ENCODE assay signal across 8 cellular contexts in the genomic region with DNA sequence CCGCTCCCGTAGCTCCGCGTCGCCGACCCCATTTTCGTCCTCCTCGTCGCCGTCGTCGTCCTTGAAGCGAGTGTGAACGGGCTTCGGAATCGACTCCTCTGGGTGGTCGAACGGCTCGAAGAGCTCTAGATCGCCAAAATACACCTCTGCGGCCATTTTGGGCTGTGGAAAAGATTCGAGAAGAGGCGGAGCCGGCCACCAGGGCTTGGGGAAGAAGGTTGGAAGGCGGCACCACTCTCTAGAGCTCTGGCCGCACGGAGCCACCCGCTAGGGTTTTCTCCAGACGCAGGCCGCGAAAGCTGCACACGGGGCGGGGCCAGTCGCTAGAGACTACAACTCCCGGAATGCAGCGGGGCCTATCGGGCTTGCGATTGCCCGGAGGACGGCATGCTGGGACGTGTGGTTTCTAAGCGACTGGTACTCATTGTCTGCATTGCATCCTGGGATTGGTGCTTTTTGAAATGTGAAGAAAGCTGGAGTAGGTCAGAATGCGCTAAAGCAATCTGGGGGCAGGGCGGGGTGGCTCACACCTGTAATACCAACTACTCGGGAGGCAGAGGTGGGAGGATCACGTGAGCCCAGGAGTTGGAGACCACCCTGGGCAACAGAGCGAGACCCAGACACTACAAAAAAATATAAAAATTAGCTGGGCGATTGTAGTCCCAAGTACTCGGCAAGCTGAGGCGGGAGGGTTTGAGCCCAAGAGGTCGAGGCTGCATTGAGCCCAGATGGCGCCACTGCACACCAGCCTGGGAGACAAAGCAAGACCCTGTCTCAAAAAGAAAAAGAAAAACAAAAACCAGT. TPM values are rescaled to one million over a fixed set of nuclear protein-coding genes. Genes with fewer than 3 reads are reported as not detected.
DNase-seq lines count a peak whose midpoint lies in the region; ATAC-seq, FAIRE-seq and TF ChIP-seq lines count a peak whose summit lies in the region.

A gene (minus strand): TSS at position 248 of the 804 bp plus-strand sequence. CDS start 92 bp downstream, at position 156.

- H3K36me3 ChIP-seq in pancreas = peaks cover 0 to 27% (median 14%) of the 10 kb centered on the region in 3 donors
- H3K36me3 ChIP-seq in tibial artery = peaks cover 37 to 40% (median 40%) of the 10 kb centered on the region in 3 donors

- H3K27me3 ChIP-seq in pancreas (no peaks in the 10 kb centered on the region), tibial artery (no peaks in the 10 kb centered on the region)

- peak; percentile 20 for TF ChIP-seq CTCF in GM12873 (IDR thresholded peaks at IDR 0.05; ENCODE audit: insufficient read depth, low read depth, low read length, missing control alignments)
- peak in 1 of 4 donors; percentile 7 for TF ChIP-seq CTCF in pancreas (IDR thresholded peaks at IDR 0.05)
- TF ChIP-seq CTCF in tibial artery (IDR thresholded peaks at IDR 0.05) = peak; percentile 11 to 43

- DNase-seq in NCI-H1417 (lab: John Stamatoyannopoulos, UW) (peak; percentile 99 to 100 (median 99)), SW 1271 (lab: John Stamatoyannopoulos, UW) (peak; percentile 97 to 98), Right ventricle myocardium inferior (ENCODE audit: missing footprints) (peak; percentile 99), pancreas (peak; percentile 95 to 98 (median 96)), tibial artery (peak; percentile 97 to 98)
- DNase-seq in activated naive CD8-positive, alpha-beta T cell treated with anti-CD3 and anti-CD28 coated beads, Interleukin-2, amount 50 U/mL, for 16 hours (ENCODE audit: low read depth, low spot score) = peak; percentile 95

- H3K27ac ChIP-seq in pancreas (peak within 1 kb of the TSS; percentile 94 to 97 (median 96)), tibial artery (peak within 1 kb of the TSS; percentile 92 to 99)

- 3 to 5% methylated on average over 50 to 52 of the region's 52 CpGs for WGBS in pancreas, 2 donors

- H3K4me3 ChIP-seq in pancreas (peak within 1 kb of the TSS; percentile 58 to 88 (median 74)), tibial artery (peak within 1 kb of the TSS; percentile 63 to 76)

- no peaks in the 10 kb centered on the region for H3K9me3 ChIP-seq in pancreas
- no peaks in the 10 kb centered on the region for H3K9me3 ChIP-seq in tibial artery

- peaks cover 6 to 20% (median 8%) of the 10 kb centered on the region in 3 donors for H3K4me1 ChIP-seq in pancreas
- H3K4me1 ChIP-seq in tibial artery = peaks cover 0 to 29% (median 18%) of the 10 kb centered on the region in 4 donors

- intact Hi-C loops in Right ventricle myocardium inferior (cut with DNase I) (loop anchor here (2.0 kb wide), 1 partner anchor 26 kb away; a partner anchor contains a TSS), pancreas (cut with DNase I) (no loop called here), tibial artery (cut with DNase I; ENCODE audit: low total_unique reads) (loop anchor here (2.0 kb wide), 1 partner anchor 26 kb away; a partner anchor contains a TSS)

- ATAC-seq in HG02759 (IDR thresholded peaks at IDR 0.05; ENCODE audit: unreplicated experiment) (peak; percentile 93), Right ventricle myocardium inferior (peak; percentile 99), pancreas (peak; percentile 95 to 99 (median 97))

- peak; percentile 54 for FAIRE-seq in pancreas (lab: Jason Lieb, UNC)

RNA-seq across cellular contexts. Expression of the gene that starts here (rescaled TPM):
- 8.9 TPM for total RNA-seq in Right ventricle myocardium inferior
- 10 to 100 TPM in 3 of 6 donors, 1 to 10 TPM in 3; 8.6 to 14.6 (median 10.0) TPM for total RNA-seq in pancreas
- 10 to 100 TPM; 17.8 to 23.7 TPM for polyA plus RNA-seq in pancreas

Comparison
In these comparisons a context has a peak if more than half of its experiments do, and no peak if none do; other contexts are left out.
1. Peak in every context shown above with its lines: DNase-seq, ATAC-seq, H3K4me3 ChIP-seq and H3K27ac ChIP-seq.
2. intact Hi-C loops: an anchor here in Right ventricle myocardium inferior (2.0 kb wide) and tibial artery (2.0 kb wide); none called in pancreas.